Comparison of ENCODE assay signal across 12 cellular contexts in genomic region chr1:232306269-232306911, GRCh38.
DNase-seq lines count a peak whose midpoint lies in the region; ATAC-seq, FAIRE-seq and TF ChIP-seq lines count a peak whose summit lies in the region.
"Had no signal": no experiment of that assay in that cellular context is flagged by ENCODE, and none has a peak within 500 bp of the region (broad histone marks: within the 10 kb centered on the region; RNA-seq: fewer than 3 reads in every experiment).

No MANE protein-coding gene starts in this region.

- H3K27ac ChIP-seq in osteoblast (ENCODE audit: low read depth, low read length): no peak overlapping the region

- DNase-seq in D721Med (ENCODE audit: insufficient read length, low spot score) (no peak), NCI-H510A treated with DMSO at 0.1 percent for 48 hours (lab: John Stamatoyannopoulos, UW) (peak; percentile 84), fibroblast of gingiva (ENCODE audit: low read depth) (peak; percentile 31), osteoblast (ENCODE audit: insufficient read length, low spot score, missing footprints) (no peak), cerebellum (ENCODE audit: low spot score) (no peak), ACHN (no peak)
- DNase-seq: activated B cell treated with CpG ODN at 0.5 μM for 24 hours; activated naive CD8-positive, alpha-beta T cell treated with anti-CD3 and anti-CD28 coated beads, Interleukin-2, amount 10 ng/mL, durations not matched to agents 7 days and 5 days; COR-L47 had no signal

- TF ChIP-seq CTCF in D721Med (IDR thresholded peaks at IDR 0.05; ENCODE audit: insufficient read depth, missing control alignments) (peak; percentile 9), osteoblast (IDR thresholded peaks at IDR 0.05; ENCODE audit: extremely low read depth, low read depth, low read length) (peak; percentile 36)

- no peaks in the 10 kb centered on the region for H4K20me1 ChIP-seq in osteoblast (ENCODE audit: insufficient read depth, low read length)

- no peaks in the 10 kb centered on the region for H3K9me3 ChIP-seq in osteoblast (ENCODE audit: low read depth, low read length)

- H3K4me1 ChIP-seq in osteoblast (ENCODE audit: insufficient read depth, low read length): no peaks in the 10 kb centered on the region

- no peak for FAIRE-seq in D721Med (lab: Jason Lieb, UNC)

- H3K36me3 ChIP-seq in osteoblast (ENCODE audit: insufficient read depth, low read length): no peaks in the 10 kb centered on the region

- in situ Hi-C loops in ACHN (cut with HindIII; ENCODE audit: low pct_ligation_motif_present, low pct_unique_long_range_greater_than_20kb, low sequenced_read_pairs): no loop called here

- H3K79me2 ChIP-seq in osteoblast (ENCODE audit: insufficient read depth, low read length): no peaks in the 10 kb centered on the region

- no peak overlapping the region for H3K4me3 ChIP-seq in osteoblast (ENCODE audit: insufficient read depth, low read length)
- H3K4me3 ChIP-seq: smooth muscle cell had no signal

- no peak overlapping the region for H2AFZ ChIP-seq in osteoblast (ENCODE audit: low read length)

- ATAC-seq in HG03354 (IDR thresholded peaks at IDR 0.05; ENCODE audit: poor library complexity, severe bottlenecking, unreplicated experiment) (no peak), HG03159 (IDR thresholded peaks at IDR 0.05; ENCODE audit: unreplicated experiment) (no peak)

- no peak overlapping the region for H3K4me2 ChIP-seq in osteoblast (ENCODE audit: insufficient read depth, low read length)
- H3K4me2 ChIP-seq: smooth muscle cell had no signal

- no peaks in the 10 kb centered on the region for H3K27me3 ChIP-seq in osteoblast (ENCODE audit: insufficient read depth, low read length)

Comparison
In these comparisons a context has a peak if more than half of its experiments do, and no peak if none do; other contexts are left out.
1. DNase-seq: peak in NCI-H510A treated with DMSO at 0.1 percent for 48 hours (single experiment) and fibroblast of gingiva (single experiment); none in D721Med (single experiment), osteoblast (single experiment), cerebellum (single experiment) and ACHN (single experiment).